ENCODE assay signal across 1 cellular context in the genomic region with DNA sequence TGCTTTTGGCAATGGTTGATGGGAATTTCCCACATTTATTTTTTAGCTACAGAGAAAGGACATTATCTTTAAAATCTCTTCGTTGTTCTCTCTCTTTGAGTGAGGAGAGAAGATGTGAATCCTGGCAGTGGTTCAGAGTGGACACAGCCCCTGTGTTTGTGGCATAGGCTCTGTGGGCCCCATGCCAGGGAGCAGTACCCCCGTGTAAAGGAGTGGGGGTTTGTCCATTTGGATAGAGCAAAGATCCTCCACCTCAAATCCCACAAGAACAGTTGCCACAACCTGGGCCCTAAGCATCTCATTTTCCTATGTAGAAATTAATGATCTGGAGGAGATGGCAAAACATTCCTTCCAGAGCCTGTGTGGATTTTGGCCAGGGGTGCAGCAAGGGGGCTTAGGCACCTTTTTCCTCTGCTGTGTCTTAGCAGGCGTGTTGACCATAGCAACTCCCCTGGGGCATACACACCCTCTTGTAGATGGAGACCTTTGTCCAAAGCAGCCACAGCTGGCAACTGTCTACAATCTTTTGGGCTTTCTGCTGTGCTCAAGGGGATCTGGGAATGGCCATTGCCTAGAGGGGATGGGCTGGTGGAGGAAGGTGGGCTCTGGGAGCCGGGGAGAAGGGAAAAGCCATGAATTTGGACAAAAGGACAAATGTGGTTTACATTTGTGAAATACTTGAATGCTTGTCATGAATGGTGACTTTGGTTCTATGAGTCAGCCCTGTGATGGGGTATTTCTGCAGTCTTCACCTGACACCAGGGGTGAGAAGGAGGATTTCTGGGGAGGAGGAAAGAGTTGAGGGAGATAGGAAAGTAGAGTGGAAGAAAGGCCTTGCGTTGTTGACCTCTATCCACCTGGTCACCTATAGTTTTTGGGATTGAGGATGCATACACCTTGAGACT.
TF ChIP-seq lines count a peak whose summit lies in the region.

No MANE protein-coding gene starts in this region.

TF ChIP-seq in GM23338, 12 proteins besides CTCF, POLR2A, EP300 and RAD21 (continued from another document):
- TF ChIP-seq, protein P1, sequence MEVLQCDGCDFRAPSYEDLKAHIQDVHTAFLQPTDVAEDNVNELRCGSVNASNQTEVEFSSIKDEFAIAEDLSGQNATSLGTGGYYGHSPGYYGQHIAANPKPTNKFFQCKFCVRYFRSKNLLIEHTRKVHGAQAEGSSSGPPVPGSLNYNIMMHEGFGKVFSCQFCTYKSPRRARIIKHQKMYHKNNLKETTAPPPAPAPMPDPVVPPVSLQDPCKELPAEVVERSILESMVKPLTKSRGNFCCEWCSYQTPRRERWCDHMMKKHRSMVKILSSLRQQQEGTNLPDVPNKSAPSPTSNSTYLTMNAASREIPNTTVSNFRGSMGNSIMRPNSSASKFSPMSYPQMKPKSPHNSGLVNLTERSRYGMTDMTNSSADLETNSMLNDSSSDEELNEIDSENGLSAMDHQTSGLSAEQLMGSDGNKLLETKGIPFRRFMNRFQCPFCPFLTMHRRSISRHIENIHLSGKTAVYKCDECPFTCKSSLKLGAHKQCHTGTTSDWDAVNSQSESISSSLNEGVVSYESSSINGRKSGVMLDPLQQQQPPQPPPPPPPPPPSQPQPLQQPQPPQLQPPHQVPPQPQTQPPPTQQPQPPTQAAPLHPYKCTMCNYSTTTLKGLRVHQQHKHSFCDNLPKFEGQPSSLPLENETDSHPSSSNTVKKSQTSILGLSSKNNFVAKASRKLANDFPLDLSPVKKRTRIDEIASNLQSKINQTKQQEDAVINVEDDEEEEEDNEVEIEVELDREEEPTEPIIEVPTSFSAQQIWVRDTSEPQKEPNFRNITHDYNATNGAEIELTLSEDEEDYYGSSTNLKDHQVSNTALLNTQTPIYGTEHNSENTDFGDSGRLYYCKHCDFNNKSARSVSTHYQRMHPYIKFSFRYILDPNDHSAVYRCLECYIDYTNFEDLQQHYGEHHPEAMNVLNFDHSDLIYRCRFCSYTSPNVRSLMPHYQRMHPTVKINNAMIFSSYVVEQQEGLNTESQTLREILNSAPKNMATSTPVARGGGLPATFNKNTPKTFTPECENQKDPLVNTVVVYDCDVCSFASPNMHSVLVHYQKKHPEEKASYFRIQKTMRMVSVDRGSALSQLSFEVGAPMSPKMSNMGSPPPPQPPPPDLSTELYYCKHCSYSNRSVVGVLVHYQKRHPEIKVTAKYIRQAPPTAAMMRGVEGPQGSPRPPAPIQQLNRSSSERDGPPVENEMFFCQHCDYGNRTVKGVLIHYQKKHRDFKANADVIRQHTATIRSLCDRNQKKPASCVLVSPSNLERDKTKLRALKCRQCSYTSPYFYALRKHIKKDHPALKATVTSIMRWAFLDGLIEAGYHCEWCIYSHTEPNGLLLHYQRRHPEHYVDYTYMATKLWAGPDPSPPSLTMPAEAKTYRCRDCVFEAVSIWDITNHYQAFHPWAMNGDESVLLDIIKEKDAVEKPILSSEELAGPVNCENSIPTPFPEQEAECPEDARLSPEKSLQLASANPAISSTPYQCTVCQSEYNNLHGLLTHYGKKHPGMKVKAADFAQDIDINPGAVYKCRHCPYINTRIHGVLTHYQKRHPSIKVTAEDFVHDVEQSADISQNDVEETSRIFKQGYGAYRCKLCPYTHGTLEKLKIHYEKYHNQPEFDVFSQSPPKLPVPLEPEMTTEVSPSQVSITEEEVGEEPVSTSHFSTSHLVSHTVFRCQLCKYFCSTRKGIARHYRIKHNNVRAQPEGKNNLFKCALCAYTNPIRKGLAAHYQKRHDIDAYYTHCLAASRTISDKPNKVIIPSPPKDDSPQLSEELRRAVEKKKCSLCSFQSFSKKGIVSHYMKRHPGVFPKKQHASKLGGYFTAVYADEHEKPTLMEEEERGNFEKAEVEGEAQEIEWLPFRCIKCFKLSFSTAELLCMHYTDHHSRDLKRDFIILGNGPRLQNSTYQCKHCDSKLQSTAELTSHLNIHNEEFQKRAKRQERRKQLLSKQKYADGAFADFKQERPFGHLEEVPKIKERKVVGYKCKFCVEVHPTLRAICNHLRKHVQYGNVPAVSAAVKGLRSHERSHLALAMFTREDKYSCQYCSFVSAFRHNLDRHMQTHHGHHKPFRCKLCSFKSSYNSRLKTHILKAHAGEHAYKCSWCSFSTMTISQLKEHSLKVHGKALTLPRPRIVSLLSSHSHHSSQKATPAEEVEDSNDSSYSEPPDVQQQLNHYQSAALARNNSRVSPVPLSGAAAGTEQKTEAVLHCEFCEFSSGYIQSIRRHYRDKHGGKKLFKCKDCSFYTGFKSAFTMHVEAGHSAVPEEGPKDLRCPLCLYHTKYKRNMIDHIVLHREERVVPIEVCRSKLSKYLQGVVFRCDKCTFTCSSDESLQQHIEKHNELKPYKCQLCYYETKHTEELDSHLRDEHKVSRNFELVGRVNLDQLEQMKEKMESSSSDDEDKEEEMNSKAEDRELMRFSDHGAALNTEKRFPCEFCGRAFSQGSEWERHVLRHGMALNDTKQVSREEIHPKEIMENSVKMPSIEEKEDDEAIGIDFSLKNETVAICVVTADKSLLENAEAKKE (CRISPR knock-in tag; IDR thresholded peaks at IDR 0.05) = no peak
- TF ChIP-seq JUNB (IDR thresholded peaks at IDR 0.05; ENCODE audit: unreplicated experiment) (no peak), POLR2AphosphoS5 (IDR thresholded peaks at IDR 0.05; ENCODE audit: low read depth) (no peak), STAT1 (IDR thresholded peaks at IDR 0.05; ENCODE audit: unreplicated experiment) (no peak), EZH2 (IDR thresholded peaks at IDR 0.05; ENCODE audit: low read depth, unreplicated experiment) (no peak)
